In the genomic region with DNA sequence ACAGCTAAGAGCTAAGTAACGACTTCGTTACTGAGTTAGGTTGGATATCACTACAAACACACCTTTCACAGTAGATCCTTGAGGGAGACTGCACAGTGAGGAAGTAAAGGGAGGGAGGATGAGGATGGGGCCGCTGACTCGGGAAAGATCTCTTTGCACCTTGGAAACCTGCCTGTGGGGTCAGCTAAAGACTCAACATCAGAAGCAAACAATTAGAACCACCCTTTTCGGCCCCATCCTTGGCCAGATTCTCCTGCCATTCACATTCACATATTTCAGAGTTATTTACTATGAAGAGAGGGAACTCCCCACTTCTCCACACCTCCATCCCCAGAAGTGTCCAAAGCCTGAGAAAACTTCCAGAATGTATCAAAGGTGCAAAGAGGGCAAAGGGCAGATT, we compare ENCODE assay signal across 27 cellular contexts. TPM values are rescaled to one million over a fixed set of nuclear protein-coding genes. Genes with fewer than 3 reads are reported as not detected.
DNase-seq lines count a peak whose midpoint lies in the region; ATAC-seq, FAIRE-seq and TF ChIP-seq lines count a peak whose summit lies in the region.
"Had no signal": no experiment of that assay in that cellular context is flagged by ENCODE, and none has a peak within 500 bp of the region (broad histone marks: within the 10 kb centered on the region; RNA-seq: fewer than 3 reads in every experiment).

No MANE protein-coding gene starts in this region.

- H3K9me3 ChIP-seq in PC-3 (ENCODE audit: low read length): no peaks in the 10 kb centered on the region
- H3K9me3 ChIP-seq: A549; BLaER1 treated with 17β-estradiol and CSF1 and Interleukin-3, amounts not matched to agents 10 nM and 100 nM had no signal

- H3K27ac Mint-ChIP-seq in neural crest cell (ENCODE audit: unreplicated experiment): no peak overlapping the region
- H3K27ac Mint-ChIP-seq in stimulated activated naive B cell treated with anti-CD40 and anti-IgM and Interleukin-4, amounts not matched to agents 10 μg/mL and 1 μg/mL and 100 μg/mL, for 72 hours: peak overlapping the region; percentile 60
- no peak overlapping the region for H3K27ac Mint-ChIP-seq in activated CD4-positive, alpha-beta memory T cell treated with anti-CD3 and anti-CD28 coated beads, Interleukin-2, amount 10 ng/mL, durations not matched to agents 7 days and 5 days
- H3K27ac Mint-ChIP-seq: CD4-positive, alpha-beta T cell had no signal

- H3K4me1 ChIP-seq in PC-3 (ENCODE audit: insufficient read depth, low read length): no peaks in the 10 kb centered on the region
- H3K4me1 ChIP-seq: A549 had no signal

- no peaks in the 10 kb centered on the region for H3K9me3 Mint-ChIP-seq in neural crest cell
- no peaks in the 10 kb centered on the region for H3K9me3 Mint-ChIP-seq in stimulated activated naive B cell treated with anti-CD40 and anti-IgM and Interleukin-4, amounts not matched to agents 10 μg/mL and 1 μg/mL and 100 μg/mL, for 72 hours
- H3K9me3 Mint-ChIP-seq in activated CD4-positive, alpha-beta memory T cell treated with anti-CD3 and anti-CD28 coated beads, Interleukin-2, amount 10 ng/mL, durations not matched to agents 7 days and 5 days: no peaks in the 10 kb centered on the region
- H3K9me3 Mint-ChIP-seq: CD4-positive, alpha-beta T cell had no signal

- no peaks in the 10 kb centered on the region for H3K79me2 ChIP-seq in PC-3 (ENCODE audit: low read length)

- POLR2A ChIA-PET in PC-3 (lab: Charles Lee; ENCODE audit: unreplicated experiment): no interaction called here
- POLR2A ChIA-PET in activated CD4-positive, alpha-beta memory T cell treated with anti-CD3 and anti-CD28 coated beads, Interleukin-2, amount 10 ng/mL, durations not matched to agents 7 days and 5 days (lab: Charles Lee): no interaction called here

- no peak overlapping the region for H3K27ac ChIP-seq in PC-3 (ENCODE audit: low read length)
- H3K27ac ChIP-seq in caudate nucleus (ENCODE audit: low read depth, low read length): peak overlapping the region; percentile 1
- H3K27ac ChIP-seq: A549 had no signal

- H3K4me3 ChIP-seq in PC-3 (ENCODE audit: low read length): no peak overlapping the region
- H3K4me3 ChIP-seq: A549; BLaER1 treated with 17β-estradiol and CSF1 and Interleukin-3, amounts not matched to agents 10 nM and 100 nM; K562 had no signal

- peaks cover 31% of the 10 kb centered on the region for H3K4me1 Mint-ChIP-seq in neural crest cell
- H3K4me1 Mint-ChIP-seq in stimulated activated naive B cell treated with anti-CD40 and anti-IgM and Interleukin-4, amounts not matched to agents 10 μg/mL and 1 μg/mL and 100 μg/mL, for 72 hours: no peaks in the 10 kb centered on the region
- H3K4me1 Mint-ChIP-seq in activated CD4-positive, alpha-beta memory T cell treated with anti-CD3 and anti-CD28 coated beads, Interleukin-2, amount 10 ng/mL, durations not matched to agents 7 days and 5 days: no peaks in the 10 kb centered on the region

- intact Hi-C loops in PC-3 (cut with micrococcal nuclease): no loop called here

- TF ChIP-seq CTCF in PC-3 (conservative IDR thresholded peaks at IDR 0.05; ENCODE audit: low read depth, low read length): no peak
- TF ChIP-seq CTCF in neural crest cell (conservative IDR thresholded peaks at IDR 0.05): no peak

- CTCF ChIA-PET in PC-3 (lab: Charles Lee): no interaction called here
- CTCF ChIA-PET in activated CD4-positive, alpha-beta memory T cell treated with anti-CD3 and anti-CD28 coated beads, Interleukin-2, amount 10 ng/mL, durations not matched to agents 7 days and 5 days (lab: Charles Lee): no interaction called here

- no peaks in the 10 kb centered on the region for H3K27me3 Mint-ChIP-seq in neural crest cell (ENCODE audit: low read depth)
- no peaks in the 10 kb centered on the region for H3K27me3 Mint-ChIP-seq in stimulated activated naive B cell treated with anti-CD40 and anti-IgM and Interleukin-4, amounts not matched to agents 10 μg/mL and 1 μg/mL and 100 μg/mL, for 72 hours
- no peaks in the 10 kb centered on the region for H3K27me3 Mint-ChIP-seq in activated CD4-positive, alpha-beta memory T cell treated with anti-CD3 and anti-CD28 coated beads, Interleukin-2, amount 10 ng/mL, durations not matched to agents 7 days and 5 days
- H3K27me3 Mint-ChIP-seq: CD4-positive, alpha-beta T cell had no signal

- DNase-seq in PC-3: no peak
- no peak for DNase-seq in caudate nucleus (lab: John Stamatoyannopoulos, UW)
- DNase-seq in neural crest cell (ENCODE audit: low read depth, low spot score): no peak
- no peak for DNase-seq in stimulated activated naive B cell treated with anti-CD40 and anti-IgM and Interleukin-4, amounts not matched to agents 10 μg/mL and 1 μg/mL and 100 μg/mL, for 72 hours
- DNase-seq in activated CD4-positive, alpha-beta memory T cell treated with anti-CD3 and anti-CD28 coated beads, Interleukin-2, amount 10 ng/mL, durations not matched to agents 7 days and 5 days: no peak
- no peak for DNase-seq in RCC 7860 (ENCODE audit: low spot score)
- DNase-seq: AML-193; CD4-positive, alpha-beta T cell; HCEC 1CT; MV-4-11; NCI-H1105; NCI-H146; NCI-H1930; NCI-H2107; NCI-H446 treated with DMSO at 0.1 percent for 48 hours; NCI-H526 treated with DMSO at 0.1 percent for 48 hours; SHP77 treated with DMSO at 0.1 percent for 48 hours had no signal

- ATAC-seq in PC-3 (no peak), HG03175 (IDR thresholded peaks at IDR 0.05; ENCODE audit: unreplicated experiment) (no peak)
- no peak for ATAC-seq in stimulated activated naive B cell treated with anti-CD40 and anti-IgM and Interleukin-4, amounts not matched to agents 10 μg/mL and 1 μg/mL and 100 μg/mL, for 72 hours (replicated peaks)
- ATAC-seq: A549, K562, Panc1 had no signal

- no peaks in the 10 kb centered on the region for H3K27me3 ChIP-seq in PC-3 (ENCODE audit: low read length)
- H3K27me3 ChIP-seq: BLaER1 treated with 17β-estradiol and CSF1 and Interleukin-3, amounts not matched to agents 10 nM and 100 nM had no signal

- H3K9me2 ChIP-seq in PC-3 (replicated peaks; ENCODE audit: low read length): no peaks in the 10 kb centered on the region

- no peak overlapping the region for H2AFZ ChIP-seq in PC-3 (ENCODE audit: low read length)

- peaks cover 11% of the 10 kb centered on the region for H3K36me3 Mint-ChIP-seq in neural crest cell (ENCODE audit: low read depth)
- H3K36me3 Mint-ChIP-seq in stimulated activated naive B cell treated with anti-CD40 and anti-IgM and Interleukin-4, amounts not matched to agents 10 μg/mL and 1 μg/mL and 100 μg/mL, for 72 hours: peaks cover 36 to 57% of the 10 kb centered on the region in 2 donors
- no peaks in the 10 kb centered on the region for H3K36me3 Mint-ChIP-seq in activated CD4-positive, alpha-beta memory T cell treated with anti-CD3 and anti-CD28 coated beads, Interleukin-2, amount 10 ng/mL, durations not matched to agents 7 days and 5 days (ENCODE audit: low read depth)

- no peak for FAIRE-seq in RCC 7860 (lab: Jason Lieb, UNC)
- FAIRE-seq: A549, D721Med, GM19239, H1, K562 had no signal

- 0 out of 2 replicates have a peak, but pooled peaks cover 4% of the 10 kb centered on the region for H4K20me1 ChIP-seq in PC-3 (ENCODE audit: low read length)

- H3K36me3 ChIP-seq in PC-3 (ENCODE audit: low read depth, low read length): peaks cover 13% of the 10 kb centered on the region; the same call in 1 of the 2 replicates

- TSS peak; percentile 4 for BruUV-seq in PC-3 (replicated peaks; lab: Mats Ljungman, UMichigan)

- no peak overlapping the region for H3K4me2 ChIP-seq in PC-3 (ENCODE audit: low read length)
- H3K4me2 ChIP-seq: A549 had no signal

- no peak overlapping the region for H3K9ac ChIP-seq in PC-3 (ENCODE audit: low read length)
- H3K9ac ChIP-seq: BLaER1 treated with 17β-estradiol and CSF1 and Interleukin-3, amounts not matched to agents 10 nM and 100 nM had no signal

- peak overlapping the region; percentile 23 for H3K4me3 Mint-ChIP-seq in neural crest cell
- no peak overlapping the region for H3K4me3 Mint-ChIP-seq in stimulated activated naive B cell treated with anti-CD40 and anti-IgM and Interleukin-4, amounts not matched to agents 10 μg/mL and 1 μg/mL and 100 μg/mL, for 72 hours
- H3K4me3 Mint-ChIP-seq in activated CD4-positive, alpha-beta memory T cell treated with anti-CD3 and anti-CD28 coated beads, Interleukin-2, amount 10 ng/mL, durations not matched to agents 7 days and 5 days: no peak overlapping the region
- H3K4me3 Mint-ChIP-seq: CD4-positive, alpha-beta T cell had no signal

- no peaks in the 10 kb centered on the region for H3F3A ChIP-seq in PC-3 (ENCODE audit: low read length, unreplicated experiment)

RNA-seq across cellular contexts. Expression of gene CLEC2L, which starts 47.1 kb away (rescaled TPM):
- total RNA-seq in PC-3 (2014; rRNA removed) (not detected in 2 replicates), neural crest cell (0.39 and 0.65 TPM in 2 replicates)
- total RNA-seq in activated CD4-positive, alpha-beta memory T cell treated with anti-CD3 and anti-CD28 coated beads, Interleukin-2, amount 10 ng/mL, durations not matched to agents 7 days and 5 days: not detected
- total RNA-seq: CD4-positive, alpha-beta T cell; HT-29; M059J had no signal
